In genomic region chr10:132319853-132320669, GRCh38 we compare ENCODE assay signal across 8 cellular contexts. TPM values are rescaled to one million over a fixed set of nuclear protein-coding genes. Genes with fewer than 3 reads are reported as not detected.
DNase-seq lines count a peak whose midpoint lies in the region; ATAC-seq and TF ChIP-seq lines count a peak whose summit lies in the region.

No MANE protein-coding gene starts in this region.

- H3K27me3 ChIP-seq in right lobe of liver: no peaks in the 10 kb centered on the region
- no peaks in the 10 kb centered on the region for H3K27me3 ChIP-seq in esophagus muscularis mucosa

- H3K36me3 ChIP-seq in right lobe of liver: no peaks in the 10 kb centered on the region
- peaks cover 0 to 10% (median 0%) of the 10 kb centered on the region in 4 donors for H3K36me3 ChIP-seq in esophagus muscularis mucosa

- WGBS in right lobe of liver (ENCODE audit: insufficient coverage, low coverage, low lambda C conversion rate, missing lambda C conversion rate): 60% methylated on average over 13 of the region's 15 CpGs
- WGBS in esophagus muscularis mucosa: 71% methylated on average over 15 of the region's 15 CpGs

- TF ChIP-seq EP300 in esophagus muscularis mucosa (IDR thresholded peaks at IDR 0.05): no peak

- TF ChIP-seq CTCF in right lobe of liver (IDR thresholded peaks at IDR 0.05) (no peak), esophagus muscularis mucosa (IDR thresholded peaks at IDR 0.05) (no peak)

- intact Hi-C loops in right lobe of liver (cut with DNase I): no loop called here
- intact Hi-C loops in esophagus muscularis mucosa (cut with DNase I): no loop called here

- H3K27ac ChIP-seq in right lobe of liver: no peak overlapping the region
- no peak overlapping the region for H3K27ac ChIP-seq in esophagus muscularis mucosa (replicated peaks in 1 of 4)

- TF ChIP-seq POLR2A in right lobe of liver (IDR thresholded peaks at IDR 0.05) (no peak), esophagus muscularis mucosa (IDR thresholded peaks at IDR 0.05; ENCODE audit: low read depth) (no peak)

- no peak for DNase-seq in activated CD4-positive, CD25-positive, alpha-beta regulatory T cell treated with anti-CD3 and anti-CD28 coated beads, Interleukin-2, amount 50 U/mL, for 72 hours
- DNase-seq in HPDE6-E6E7 (ENCODE audit: extremely low spot score) (peak; percentile 93), right lobe of liver (no peak), esophagus muscularis mucosa (ENCODE audit: extremely low spot score) (no peak), globus pallidus (ENCODE audit: low spot score) (no peak)
- peak; percentile 64 to 69 for DNase-seq in activated T-cell treated with anti-CD3 and anti-CD28 coated beads, Interleukin-2, amount 50 U/mL, for 48 hours

- H3K9me3 ChIP-seq in right lobe of liver (no peaks in the 10 kb centered on the region), esophagus muscularis mucosa (no peaks in the 10 kb centered on the region)

- peak; percentile 98 to 99 for ATAC-seq in activated CD4-positive, CD25-positive, alpha-beta regulatory T cell treated with anti-CD3 and anti-CD28 coated beads, Interleukin-2, amount 50 U/mL, for 24 hours
- ATAC-seq in GM21717 (IDR thresholded peaks at IDR 0.05; ENCODE audit: unreplicated experiment) (peak; percentile 97), right lobe of liver (peak; percentile 57 to 92 (median 73))

- H3K4me1 ChIP-seq in right lobe of liver (peaks cover 0 to 7% (median 0%) of the 10 kb centered on the region in 4 donors), esophagus muscularis mucosa (no peaks in the 10 kb centered on the region)

- H3K4me3 ChIP-seq in right lobe of liver (no peak overlapping the region), esophagus muscularis mucosa (no peak overlapping the region)

RNA-seq across cellular contexts. Expression of gene LRRC27, which starts 11.9 kb away (rescaled TPM):
- total RNA-seq in right lobe of liver (1 to 10 TPM; 2.2 to 5.4 (median 3.2) TPM), esophagus muscularis mucosa (10 to 100 TPM in 2 of 4 donors, 1 to 10 TPM in 2; 5.8 to 19.1 (median 9.5) TPM)

RNA-seq across cellular contexts. Expression of gene STK32C, which starts 12.3 kb away (rescaled TPM):
- total RNA-seq in right lobe of liver (1 to 10 TPM; 1.6 to 3.5 (median 2.1) TPM), esophagus muscularis mucosa (10 to 100 TPM in 1 of 4 donors, 1 to 10 TPM in 3; 4.8 to 10.9 (median 7.8) TPM)

Comparison
In these comparisons a context has a peak if more than half of its experiments do, and no peak if none do; other contexts are left out.
1. DNase-seq: peak in HPDE6-E6E7 (single experiment) and activated T-cell treated with anti-CD3 and anti-CD28 coated beads, Interleukin-2, amount 50 U/mL, for 48 hours (2 of 2); none in activated CD4-positive, CD25-positive, alpha-beta regulatory T cell treated with anti-CD3 and anti-CD28 coated beads, Interleukin-2, amount 50 U/mL, for 72 hours (single experiment), right lobe of liver (0 of 3), esophagus muscularis mucosa (single experiment) and globus pallidus (single experiment).
2. Peak in every context shown above with its lines, with median percentiles within 50 percentile points of each other: ATAC-seq.